Comparison of ENCODE assay signal across 27 cellular contexts in genomic region chr12:101747695-101748094, GRCh38. TPM values are rescaled to one million over a fixed set of nuclear protein-coding genes. Genes with fewer than 3 reads are reported as not detected.
A peak's percentile ranks its signal among the peaks of the same experiment; 100 is the strongest.
DNase-seq lines count a peak whose midpoint lies in the region; ATAC-seq and TF ChIP-seq lines count a peak whose summit lies in the region.
"Had no signal": no experiment of that assay in that cellular context is flagged by ENCODE, and none has a peak within 500 bp of the region (broad histone marks: within the 10 kb centered on the region; RNA-seq: fewer than 3 reads in every experiment).

No MANE protein-coding gene starts in this region.

- CTCF ChIA-PET in activated CD8-positive, alpha-beta T cell treated with anti-CD3 and anti-CD28 coated beads, Interleukin-2, amount 10 ng/mL, durations not matched to agents 7 days and 5 days (lab: Charles Lee), result interaction anchor here (1.2 kb wide), 1 partner anchor 12 kb away, joined by 5 read pairs; no protein-coding TSS in a partner anchor
- CTCF ChIA-PET in activated CD8-positive, alpha-beta T cell treated with anti-CD3 and anti-CD28 coated beads for 36 hours (lab: Charles Lee), result interaction anchor here (1.1 kb wide), 1 partner anchor 93 kb away, joined by 4 read pairs; no protein-coding TSS in a partner anchor
- CTCF ChIA-PET in naive thymus-derived CD4-positive, alpha-beta T cell (lab: Charles Lee), result no interaction called here

- DNase-seq in activated CD8-positive, alpha-beta T cell treated with anti-CD3 and anti-CD28 coated beads, Interleukin-2, amount 10 ng/mL, durations not matched to agents 7 days and 5 days, result no peak
- DNase-seq in activated CD8-positive, alpha-beta T cell treated with anti-CD3 and anti-CD28 coated beads for 36 hours, result no peak
- DNase-seq in MV-4-11 (lab: John Stamatoyannopoulos, UW) (peak; percentile 33), uterus (no peak), DMS 273 treated with DMSO at 0.1 percent for 48 hours (lab: John Stamatoyannopoulos, UW) (no peak)
- DNase-seq in activated naive CD8-positive, alpha-beta T cell treated with anti-CD3 and anti-CD28 coated beads for 36 hours, result no peak
- DNase-seq in naive thymus-derived CD4-positive, alpha-beta T cell, result no peak
- DNase-seq: activated CD4-positive, alpha-beta T cell treated with anti-CD3 and anti-CD28 coated beads for 48 hours; brain microvascular endothelial cell; Caco-2; kidney; mesendoderm; NCI-H1417 treated with DMSO at 0.1 percent for 48 hours; NCI-H2107; NCI-H510A; stimulated activated CD8-positive, alpha-beta memory T cell treated with anti-CD3 and anti-CD28 coated beads, Interleukin-4, amount 100 ng/mL, for 48 hours had no signal

- no peaks in the 10 kb centered on the region for H3K9me3 ChIP-seq in naive thymus-derived CD4-positive, alpha-beta T cell (ENCODE audit: control insufficient read depth in 2 of 3, low read length in 3 of 3)
- H3K9me3 ChIP-seq in uterus, result no peaks in the 10 kb centered on the region

- peaks cover 0 to 70% (median 7%) of the 10 kb centered on the region in 3 experiments for H3K36me3 ChIP-seq in naive thymus-derived CD4-positive, alpha-beta T cell (ENCODE audit: control insufficient read depth in 2 of 3, insufficient read depth in 3 of 3, low read length in 3 of 3)
- no peaks in the 10 kb centered on the region for H3K36me3 ChIP-seq in uterus

- no peak for ATAC-seq in activated CD8-positive, alpha-beta T cell treated with anti-CD3 and anti-CD28 coated beads, Interleukin-2, amount 10 ng/mL, durations not matched to agents 7 days and 5 days
- no peak for ATAC-seq in activated CD8-positive, alpha-beta T cell treated with anti-CD3 and anti-CD28 coated beads for 36 hours
- ATAC-seq in naive thymus-derived CD4-positive, alpha-beta T cell, result peak; percentile 50
- ATAC-seq in HG02885 (IDR thresholded peaks at IDR 0.05; ENCODE audit: poor library complexity, unreplicated experiment), result no peak
- ATAC-seq: sciatic nerve had no signal

- peaks cover 79% of the 10 kb centered on the region for H3K36me3 Mint-ChIP-seq in activated CD8-positive, alpha-beta T cell treated with anti-CD3 and anti-CD28 coated beads, Interleukin-2, amount 10 ng/mL, durations not matched to agents 7 days and 5 days (ENCODE audit: low read depth)
- H3K36me3 Mint-ChIP-seq in activated CD8-positive, alpha-beta T cell treated with anti-CD3 and anti-CD28 coated beads for 36 hours (ENCODE audit: low read depth), result peaks cover 35% of the 10 kb centered on the region
- H3K36me3 Mint-ChIP-seq in activated naive CD8-positive, alpha-beta T cell treated with anti-CD3 and anti-CD28 coated beads for 36 hours, result peaks cover 9% of the 10 kb centered on the region
- peaks cover 13 to 53% (median 20%) of the 10 kb centered on the region in 5 donors for H3K36me3 Mint-ChIP-seq in naive thymus-derived CD4-positive, alpha-beta T cell

- intact Hi-C loops in activated CD8-positive, alpha-beta T cell treated with anti-CD3 and anti-CD28 coated beads for 36 hours (cut with micrococcal nuclease), result loop anchor here (10.0 kb wide), 1 partner anchor 253 kb away; no protein-coding TSS in a partner anchor
- intact Hi-C loops in naive thymus-derived CD4-positive, alpha-beta T cell (cut with micrococcal nuclease), result no loop called here
- intact Hi-C loops in uterus (cut with DNase I; ENCODE audit: low total_unique reads), result no loop called here

- no peaks in the 10 kb centered on the region for H3K27me3 ChIP-seq in naive thymus-derived CD4-positive, alpha-beta T cell (ENCODE audit: control insufficient read depth in 2 of 2, insufficient read depth in 2 of 2, low read length in 2 of 2)
- no peaks in the 10 kb centered on the region for H3K27me3 ChIP-seq in uterus
- H3K27me3 ChIP-seq: brain microvascular endothelial cell had no signal

- H3K4me1 ChIP-seq in naive thymus-derived CD4-positive, alpha-beta T cell (ENCODE audit: control insufficient read depth in 2 of 2, insufficient read depth in 2 of 2, low read length in 2 of 2), result no peaks in the 10 kb centered on the region
- no peaks in the 10 kb centered on the region for H3K4me1 ChIP-seq in uterus
- H3K4me1 ChIP-seq: Caco-2, parathyroid adenoma had no signal

- H3K27ac ChIP-seq in naive thymus-derived CD4-positive, alpha-beta T cell (ENCODE audit: low read depth, low read length), result no peak overlapping the region
- no peak overlapping the region for H3K27ac ChIP-seq in uterus
- H3K27ac ChIP-seq: brain microvascular endothelial cell, coronary artery, parathyroid adenoma had no signal

- no peak overlapping the region for H3K4me3 Mint-ChIP-seq in activated CD8-positive, alpha-beta T cell treated with anti-CD3 and anti-CD28 coated beads, Interleukin-2, amount 10 ng/mL, durations not matched to agents 7 days and 5 days
- H3K4me3 Mint-ChIP-seq in activated CD8-positive, alpha-beta T cell treated with anti-CD3 and anti-CD28 coated beads for 36 hours, result no peak overlapping the region
- no peak overlapping the region for H3K4me3 Mint-ChIP-seq in activated naive CD8-positive, alpha-beta T cell treated with anti-CD3 and anti-CD28 coated beads for 36 hours
- peak overlapping the region in 1 of 10 donors; percentile 4 for H3K4me3 Mint-ChIP-seq in naive thymus-derived CD4-positive, alpha-beta T cell
- H3K4me3 Mint-ChIP-seq: nephron, type B pancreatic cell had no signal

- peaks cover 21% of the 10 kb centered on the region for H3K4me1 Mint-ChIP-seq in activated CD8-positive, alpha-beta T cell treated with anti-CD3 and anti-CD28 coated beads, Interleukin-2, amount 10 ng/mL, durations not matched to agents 7 days and 5 days (ENCODE audit: low read depth)
- peaks cover 10% of the 10 kb centered on the region for H3K4me1 Mint-ChIP-seq in activated CD8-positive, alpha-beta T cell treated with anti-CD3 and anti-CD28 coated beads for 36 hours (ENCODE audit: low read depth)
- peaks cover 3% of the 10 kb centered on the region for H3K4me1 Mint-ChIP-seq in activated naive CD8-positive, alpha-beta T cell treated with anti-CD3 and anti-CD28 coated beads for 36 hours
- H3K4me1 Mint-ChIP-seq in naive thymus-derived CD4-positive, alpha-beta T cell, result peaks cover 0 to 11% (median 0%) of the 10 kb centered on the region in 7 donors

- H3K27me3 Mint-ChIP-seq in activated CD8-positive, alpha-beta T cell treated with anti-CD3 and anti-CD28 coated beads, Interleukin-2, amount 10 ng/mL, durations not matched to agents 7 days and 5 days (ENCODE audit: low read depth), result no peaks in the 10 kb centered on the region
- H3K27me3 Mint-ChIP-seq in activated CD8-positive, alpha-beta T cell treated with anti-CD3 and anti-CD28 coated beads for 36 hours, result no peaks in the 10 kb centered on the region
- no peaks in the 10 kb centered on the region for H3K27me3 Mint-ChIP-seq in activated naive CD8-positive, alpha-beta T cell treated with anti-CD3 and anti-CD28 coated beads for 36 hours
- H3K27me3 Mint-ChIP-seq in naive thymus-derived CD4-positive, alpha-beta T cell, result no peaks in the 10 kb centered on the region
- H3K27me3 Mint-ChIP-seq: type B pancreatic cell had no signal

- TF ChIP-seq CTCF in activated CD8-positive, alpha-beta T cell treated with anti-CD3 and anti-CD28 coated beads for 36 hours (IDR thresholded peaks at IDR 0.05), result no peak
- TF ChIP-seq CTCF in uterus (IDR thresholded peaks at IDR 0.05), result no peak

- H3K27ac Mint-ChIP-seq in activated CD8-positive, alpha-beta T cell treated with anti-CD3 and anti-CD28 coated beads, Interleukin-2, amount 10 ng/mL, durations not matched to agents 7 days and 5 days, result peak overlapping the region; percentile 47
- no peak overlapping the region for H3K27ac Mint-ChIP-seq in activated CD8-positive, alpha-beta T cell treated with anti-CD3 and anti-CD28 coated beads for 36 hours
- peak overlapping the region; percentile 40 for H3K27ac Mint-ChIP-seq in activated naive CD8-positive, alpha-beta T cell treated with anti-CD3 and anti-CD28 coated beads for 36 hours
- peak overlapping the region in 2 of 9 donors; percentile 64 to 71 for H3K27ac Mint-ChIP-seq in naive thymus-derived CD4-positive, alpha-beta T cell
- H3K27ac Mint-ChIP-seq: activated T-helper 2 cell treated with anti-CD3 and anti-CD28 coated beads, Interferon-gamma antibody, Interleukin-2, Interleukin-4, amounts not matched to agents 10 μg/mL and 5 μg/mL and 100 μg/mL, durations not matched to agents 14 hours and 24 hours and 36 hours; type B pancreatic cell had no signal

- H3K9me3 Mint-ChIP-seq in activated CD8-positive, alpha-beta T cell treated with anti-CD3 and anti-CD28 coated beads, Interleukin-2, amount 10 ng/mL, durations not matched to agents 7 days and 5 days (ENCODE audit: insufficient read depth), result no peaks in the 10 kb centered on the region
- H3K9me3 Mint-ChIP-seq in activated CD8-positive, alpha-beta T cell treated with anti-CD3 and anti-CD28 coated beads for 36 hours, result no peaks in the 10 kb centered on the region
- H3K9me3 Mint-ChIP-seq in activated naive CD8-positive, alpha-beta T cell treated with anti-CD3 and anti-CD28 coated beads for 36 hours, result no peaks in the 10 kb centered on the region
- H3K9me3 Mint-ChIP-seq in naive thymus-derived CD4-positive, alpha-beta T cell, result no peaks in the 10 kb centered on the region
- H3K9me3 Mint-ChIP-seq: activated T-helper 2 cell treated with anti-CD3 and anti-CD28 coated beads, Interferon-gamma antibody, Interleukin-2, Interleukin-4, amounts not matched to agents 10 μg/mL and 5 μg/mL and 100 μg/mL, durations not matched to agents 14 hours and 24 hours and 36 hours; nephron; type B pancreatic cell had no signal

- POLR2A ChIA-PET in activated CD8-positive, alpha-beta T cell treated with anti-CD3 and anti-CD28 coated beads, Interleukin-2, amount 10 ng/mL, durations not matched to agents 7 days and 5 days (lab: Charles Lee), result no interaction called here
- POLR2A ChIA-PET in activated CD8-positive, alpha-beta T cell treated with anti-CD3 and anti-CD28 coated beads for 36 hours (lab: Charles Lee), result no interaction called here
- POLR2A ChIA-PET in naive thymus-derived CD4-positive, alpha-beta T cell (lab: Charles Lee), result no interaction called here

- no peak overlapping the region for H3K4me3 ChIP-seq in naive thymus-derived CD4-positive, alpha-beta T cell (ENCODE audit: low read length)
- H3K4me3 ChIP-seq in uterus, result no peak overlapping the region
- H3K4me3 ChIP-seq: coronary artery had no signal

- TF ChIP-seq POLR2A in uterus (IDR thresholded peaks at IDR 0.05), result no peak

RNA-seq across cellular contexts. Expression of gene SYCP3, which starts 8.4 kb away (rescaled TPM):
- 1 to 10 TPM; 1.7 to 2.0 TPM for total RNA-seq in activated CD8-positive, alpha-beta T cell treated with anti-CD3 and anti-CD28 coated beads, Interleukin-2, amount 10 ng/mL, durations not matched to agents 7 days and 5 days
- total RNA-seq in activated CD8-positive, alpha-beta T cell treated with anti-CD3 and anti-CD28 coated beads for 36 hours, result under 1 TPM; 0.09 to 0.36 TPM
- total RNA-seq in activated naive CD8-positive, alpha-beta T cell treated with anti-CD3 and anti-CD28 coated beads for 36 hours, result under 1 TPM; 0.21 to 0.22 TPM
- total RNA-seq in naive thymus-derived CD4-positive, alpha-beta T cell, result under 1 TPM in 4 of 5 experiments, not detected in 1; 0.35 to 0.87 (median 0.63) TPM
- under 1 TPM in 1 of 2 donors, not detected in 1; 0.23 TPM for polyA plus RNA-seq in naive thymus-derived CD4-positive, alpha-beta T cell
- total RNA-seq in uterus, result under 1 TPM in 1 of 4 donors, not detected in 3; 0.14 TPM
- total RNA-seq: A172, Daoy, HT1080, RPMI7951, sciatic nerve had no signal

RNA-seq across cellular contexts. Expression of gene CHPT1, which starts 50.3 kb away (rescaled TPM):
- 10 to 100 TPM; 12.6 to 13.1 TPM for total RNA-seq in activated CD8-positive, alpha-beta T cell treated with anti-CD3 and anti-CD28 coated beads, Interleukin-2, amount 10 ng/mL, durations not matched to agents 7 days and 5 days
- 10 to 100 TPM; 15.2 to 15.8 TPM for total RNA-seq in activated CD8-positive, alpha-beta T cell treated with anti-CD3 and anti-CD28 coated beads for 36 hours
- total RNA-seq in activated naive CD8-positive, alpha-beta T cell treated with anti-CD3 and anti-CD28 coated beads for 36 hours, result 10 to 100 TPM; 21.5 to 22.8 TPM
- 10 to 100 TPM in 3 of 5 experiments, 1 to 10 TPM in 2; 6.5 to 22.6 (median 14.5) TPM for total RNA-seq in naive thymus-derived CD4-positive, alpha-beta T cell
- 10 to 100 TPM in 1 of 2 donors, 1 to 10 TPM in 1; 9.4 to 22.9 TPM for polyA plus RNA-seq in naive thymus-derived CD4-positive, alpha-beta T cell
- 100 to 1,000 TPM in 1 of 4 donors, 10 to 100 TPM in 3; 22.5 to 105 (median 51.1) TPM for total RNA-seq in uterus
